8 cellular contexts compared by ENCODE assay signal in genomic region chr11:15101072-15101701, GRCh38. TPM values are rescaled to one million over a fixed set of nuclear protein-coding genes. Genes with fewer than 3 reads are reported as not detected.
DNase-seq lines count a peak whose midpoint lies in the region; TF ChIP-seq lines count a peak whose summit lies in the region.

No MANE protein-coding gene starts in this region.

- peak; percentile 37 for DNase-seq in NK-92 treated with Interleukin-12 subunit alpha and Interleukin-12 subunit beta, amount 100 ng/mL, for 24 hours (lab: John Stamatoyannopoulos, UW)
- no peak for DNase-seq in NK-92 (lab: John Stamatoyannopoulos, UW; ENCODE audit: unreplicated experiment)
- DNase-seq in NAMALWA (ENCODE audit: low spot score): peak; percentile 69
- peak in 3 of 5 experiments; percentile 11 to 36 (median 13) for DNase-seq in T-helper 2 cell
- peak; percentile 31 to 46 (median 40) for DNase-seq in immature natural killer cell
- peak; percentile 26 to 42 (median 40) for DNase-seq in stimulated activated CD4-positive, alpha-beta T cell treated with anti-CD3 and anti-CD28 coated beads, Interleukin-12 subunit alpha, Interleukin-12 subunit beta, amount 100 ng/mL, for 48 hours (ENCODE audit: low read depth in 2 of 3, low spot score in 1 of 3)

- H3K4me3 Mint-ChIP-seq in brain (no peak overlapping the region), immature natural killer cell (no peak overlapping the region)

- H3K9me3 Mint-ChIP-seq in brain: peaks cover 3 to 15% (median 9%) of the 10 kb centered on the region in 5 experiments
- no peaks in the 10 kb centered on the region for H3K9me3 Mint-ChIP-seq in immature natural killer cell

- H3K27ac ChIP-seq in HEK293 (ENCODE audit: extremely low read depth, low read depth, low read length): no peak overlapping the region

- no peaks in the 10 kb centered on the region for H3K36me3 ChIP-seq in HEK293 (ENCODE audit: control insufficient read depth in 2 of 2, insufficient read depth in 1 of 2, low read length in 2 of 2)

- H3K4me3 ChIP-seq in HEK293 (ENCODE audit: low read depth, low read length): no peak overlapping the region

- H3K27me3 Mint-ChIP-seq in brain: peaks cover 7% of the 10 kb centered on the region
- H3K27me3 Mint-ChIP-seq in immature natural killer cell (ENCODE audit: low read depth in 3 of 3): peaks cover 0 to 9% (median 5%) of the 10 kb centered on the region in 3 donors

- H3K36me3 Mint-ChIP-seq in brain: no peaks in the 10 kb centered on the region
- no peaks in the 10 kb centered on the region for H3K36me3 Mint-ChIP-seq in immature natural killer cell

- no peaks in the 10 kb centered on the region for H3K4me1 ChIP-seq in HEK293 (ENCODE audit: control insufficient read depth, insufficient read depth, low read length)

- no peaks in the 10 kb centered on the region for H3K9me3 ChIP-seq in HEK293 (ENCODE audit: control insufficient read depth, insufficient read depth, low read depth, low read length)

- H3K4me1 Mint-ChIP-seq in brain: no peaks in the 10 kb centered on the region
- H3K4me1 Mint-ChIP-seq in immature natural killer cell: no peaks in the 10 kb centered on the region

- POLR2A ChIA-PET in HEK293 (lab: Yijun Ruan, JAX): interaction anchor here (1.0 kb wide), 1 partner anchor 107 kb away, joined by 3 read pairs; no protein-coding TSS in a partner anchor

- CTCF ChIA-PET in HEK293 (lab: Yijun Ruan, JAX): interaction anchor here (0.5 to 4.7 kb wide), 34 partner anchors 10 to 1054 kb away, joined by 3 to 46 read pairs (median 4); no protein-coding TSS in a partner anchor

- TF ChIP-seq CTCF in HEK293 (tag by site-specific recombination; IDR thresholded peaks at IDR 0.05) (peak; percentile 27; the same call in 1 of the 2 replicates), brain (conservative IDR thresholded peaks at IDR 0.05) (peak; percentile 94 to 96)

- H3K27ac Mint-ChIP-seq in brain (no peak overlapping the region), immature natural killer cell (no peak overlapping the region)

TF ChIP-seq in HEK293, 187 proteins besides CTCF, POLR2A, EP300 and RAD21:
- TF ChIP-seq ZBTB48 (tag by site-specific recombination; IDR thresholded peaks at IDR 0.05): no peak
- TF ChIP-seq MYNN (tag by site-specific recombination; IDR thresholded peaks at IDR 0.05; ENCODE audit: borderline replicate concordance): peak; percentile 77
- peak; percentile 53 for TF ChIP-seq ZNF654 (tag by site-specific recombination; IDR thresholded peaks at IDR 0.05; ENCODE audit: low read depth)
- TF ChIP-seq ZNF223 (tag by site-specific recombination; IDR thresholded peaks at IDR 0.05): no peak

RNA-seq across cellular contexts. Expression of gene INSC, which starts 13.5 kb away (rescaled TPM):
- polyA plus RNA-seq in brain (ENCODE audit: insufficient read depth, low read depth, low replicate concordance): not detected
- polyA plus RNA-seq in immature natural killer cell: 1 to 10 TPM in 1 of 3 donors, under 1 TPM in 1, not detected in 1; 0.59 to 1.4 TPM

RNA-seq across cellular contexts. Expression of gene CALCB, which starts 27.8 kb away (rescaled TPM):
- not detected for polyA plus RNA-seq in brain (ENCODE audit: insufficient read depth, low read depth, low replicate concordance)
- polyA plus RNA-seq in immature natural killer cell: under 1 TPM in 1 of 3 donors, not detected in 2; 0.49 TPM
